Comparison of ENCODE assay signal across 8 cellular contexts in the genomic region with DNA sequence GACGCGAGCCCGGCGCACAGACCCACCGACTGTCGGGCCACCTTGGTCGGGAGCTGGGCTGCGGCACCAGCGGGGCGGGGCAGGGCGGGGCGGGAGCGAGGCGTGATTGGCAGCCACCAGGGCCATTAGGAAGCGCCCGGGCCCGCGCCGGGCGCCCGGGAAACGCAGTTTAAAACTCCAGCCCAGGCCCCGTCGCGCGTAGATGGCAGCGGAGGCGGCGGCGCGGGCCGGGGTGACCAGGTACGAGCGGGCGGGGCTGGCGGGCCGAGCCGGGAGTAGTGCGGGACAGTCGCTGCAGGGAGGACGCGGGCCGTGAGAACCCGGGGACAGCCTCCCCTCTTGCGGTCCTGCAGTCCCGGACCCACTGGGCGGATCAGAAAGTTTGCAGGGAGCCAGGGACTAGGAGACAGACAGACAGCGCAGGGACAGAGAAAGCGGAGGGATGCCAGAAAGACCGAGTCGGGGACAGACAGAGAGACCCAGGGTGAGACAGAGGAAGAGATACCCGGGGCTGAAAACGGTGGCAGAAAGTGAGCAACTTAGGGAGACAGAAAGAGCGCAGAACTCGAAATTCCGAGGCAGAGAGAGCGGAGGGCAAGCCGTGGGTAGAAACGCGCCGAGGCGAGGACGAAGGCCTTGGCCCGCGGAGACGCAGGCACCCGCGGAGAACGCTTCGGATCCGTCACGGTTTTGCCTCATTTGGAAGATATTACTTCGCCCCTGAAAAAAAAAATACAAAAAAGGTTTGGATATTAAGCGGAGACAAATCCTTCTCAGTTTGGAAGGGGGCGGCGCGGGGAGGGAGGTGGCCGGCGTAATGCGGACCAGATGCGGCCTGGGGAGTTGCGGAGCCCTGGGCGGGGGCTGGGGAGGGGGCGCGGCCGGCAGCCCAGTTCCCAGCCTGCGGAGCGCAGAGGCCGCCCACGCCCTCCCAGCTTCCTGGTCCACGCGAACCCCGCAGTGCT. TPM values are rescaled to one million over a fixed set of nuclear protein-coding genes. Genes with fewer than 3 reads are reported as not detected.
A peak's percentile ranks its signal among the peaks of the same experiment; 100 is the strongest.
DNase-seq lines count a peak whose midpoint lies in the region; ATAC-seq, FAIRE-seq and TF ChIP-seq lines count a peak whose summit lies in the region.

A gene (plus strand): TSS at position 199 of the 965 bp plus-strand sequence. CDS start 17,175 bp downstream, outside the sequence.

- H3K27me3 ChIP-seq in esophagus (ENCODE audit: control insufficient read depth in 1 of 2, insufficient read depth in 2 of 2, low read length in 2 of 2) (peaks cover 6 to 39% of the 10 kb centered on the region in 2 donors), neural cell (ENCODE audit: insufficient read depth, low read depth, low read length) (peaks cover 100% of the 10 kb centered on the region)

- H3K79me2 ChIP-seq in neural cell (replicated peaks; ENCODE audit: insufficient read depth, low read length): no peaks in the 10 kb centered on the region

- intact Hi-C loops in Calu3 (cut with micrococcal nuclease; ENCODE audit: unreplicated experiment): loop anchor here (2.0 kb wide), 1 partner anchor 35 kb away; no protein-coding TSS in a partner anchor

- H3K27ac ChIP-seq in esophagus (ENCODE audit: low read depth in 2 of 2, low read length in 1 of 2) (no peak within 1 kb of the TSS), neural cell (ENCODE audit: low read length) (no peak within 1 kb of the TSS)

- no peak within 1 kb of the TSS for H3K9ac ChIP-seq in neural cell (ENCODE audit: low read length)

- WGBS in esophagus, 2 donors: 2 to 4% methylated on average over 73 to 93 of the region's 93 CpGs

- H3K27me3 Mint-ChIP-seq in Calu3 (ENCODE audit: unreplicated experiment): peaks cover 60% of the 10 kb centered on the region

- no peaks in the 10 kb centered on the region for H4K20me1 ChIP-seq in neural cell (ENCODE audit: insufficient read depth)

- CTCF ChIA-PET in Calu3 (lab: Charles Lee): interaction anchor here (0.6 kb wide), 1 partner anchor 330 kb away, joined by 3 read pairs; no protein-coding TSS in a partner anchor

- H3K36me3 ChIP-seq in esophagus (ENCODE audit: control insufficient read depth in 2 of 2, insufficient read depth in 2 of 2, low read length in 1 of 2): no peaks in the 10 kb centered on the region
- H3K36me3 ChIP-seq in neural cell (ENCODE audit: insufficient read depth, low read length): no peaks in the 10 kb centered on the region

- TF ChIP-seq RAD21 in neural cell (conservative IDR thresholded peaks at IDR 0.05): no peak

- H3K27ac Mint-ChIP-seq in Calu3 (ENCODE audit: unreplicated experiment): peak within 1 kb of the TSS; percentile 42

- no peak for TF ChIP-seq CTCF in Calu3 (IDR thresholded peaks at IDR 0.05; ENCODE audit: unreplicated experiment)
- TF ChIP-seq CTCF in neural cell (IDR thresholded peaks at IDR 0.05; ENCODE audit: poor library complexity, severe bottlenecking): no peak

- H3K4me2 ChIP-seq in neural cell (ENCODE audit: low read length): no peak within 1 kb of the TSS

- FAIRE-seq in HTR-8/SVneo (lab: Jason Lieb, UNC): no peak

- no peak for TF ChIP-seq EP300 in neural cell (conservative IDR thresholded peaks at IDR 0.05; ENCODE audit: poor library complexity, severe bottlenecking)

- DNase-seq in Calu3 (peak; percentile 72), HTR-8/SVneo (ENCODE audit: insufficient read length, low spot score) (peak; percentile 82), T1000 (lab: John Stamatoyannopoulos, UW) (peak; percentile 14), GOT3 (lab: John Stamatoyannopoulos, UW) (no peak)

- no peaks in the 10 kb centered on the region for H3K9me3 ChIP-seq in esophagus (ENCODE audit: control insufficient read depth in 2 of 2, insufficient read depth in 1 of 2, low read depth in 1 of 2, low read length in 1 of 2)
- no peaks in the 10 kb centered on the region for H3K9me3 ChIP-seq in neural cell (ENCODE audit: low read length)

- H3K4me3 ChIP-seq in esophagus (ENCODE audit: low read depth in 1 of 2, low read length in 2 of 2) (peak within 1 kb of the TSS; percentile 27 to 50), neural cell (ENCODE audit: low read length) (peak within 1 kb of the TSS; percentile 3)

- no TSS peak for BruUV-seq in Calu3 (replicated peaks; lab: Mats Ljungman, UMichigan)

- peaks cover 23% of the 10 kb centered on the region for H3K4me1 Mint-ChIP-seq in Calu3 (ENCODE audit: low read depth, unreplicated experiment)

- no peaks in the 10 kb centered on the region for H3K9me2 ChIP-seq in neural cell (ENCODE audit: insufficient read depth, low read length)

- H3F3A ChIP-seq in neural cell (ENCODE audit: insufficient read depth, low read length, poor library complexity, severe bottlenecking): no peaks in the 10 kb centered on the region

- peaks cover 5 to 16% of the 10 kb centered on the region in 2 donors for H3K4me1 ChIP-seq in esophagus (ENCODE audit: control insufficient read depth in 2 of 2, insufficient read depth in 2 of 2, low read length in 1 of 2)

- ATAC-seq in GM19463 (IDR thresholded peaks at IDR 0.05; ENCODE audit: unreplicated experiment): no peak
- no peak for ATAC-seq in GM21723 (IDR thresholded peaks at IDR 0.05; ENCODE audit: unreplicated experiment)

- peak within 1 kb of the TSS; percentile 71 for H3K4me3 Mint-ChIP-seq in Calu3 (ENCODE audit: low read depth, unreplicated experiment)

- H2AFZ ChIP-seq in neural cell (ENCODE audit: low read depth, low read length): no peak within 1 kb of the TSS

- no peaks in the 10 kb centered on the region for H3K9me3 Mint-ChIP-seq in Calu3 (ENCODE audit: low read depth, unreplicated experiment)

- H3K36me3 Mint-ChIP-seq in Calu3 (ENCODE audit: insufficient read depth, unreplicated experiment): peaks cover 14% of the 10 kb centered on the region

TF ChIP-seq in neural cell, 6 proteins besides CTCF, POLR2A, EP300 and RAD21:
- TF ChIP-seq, protein P1, sequence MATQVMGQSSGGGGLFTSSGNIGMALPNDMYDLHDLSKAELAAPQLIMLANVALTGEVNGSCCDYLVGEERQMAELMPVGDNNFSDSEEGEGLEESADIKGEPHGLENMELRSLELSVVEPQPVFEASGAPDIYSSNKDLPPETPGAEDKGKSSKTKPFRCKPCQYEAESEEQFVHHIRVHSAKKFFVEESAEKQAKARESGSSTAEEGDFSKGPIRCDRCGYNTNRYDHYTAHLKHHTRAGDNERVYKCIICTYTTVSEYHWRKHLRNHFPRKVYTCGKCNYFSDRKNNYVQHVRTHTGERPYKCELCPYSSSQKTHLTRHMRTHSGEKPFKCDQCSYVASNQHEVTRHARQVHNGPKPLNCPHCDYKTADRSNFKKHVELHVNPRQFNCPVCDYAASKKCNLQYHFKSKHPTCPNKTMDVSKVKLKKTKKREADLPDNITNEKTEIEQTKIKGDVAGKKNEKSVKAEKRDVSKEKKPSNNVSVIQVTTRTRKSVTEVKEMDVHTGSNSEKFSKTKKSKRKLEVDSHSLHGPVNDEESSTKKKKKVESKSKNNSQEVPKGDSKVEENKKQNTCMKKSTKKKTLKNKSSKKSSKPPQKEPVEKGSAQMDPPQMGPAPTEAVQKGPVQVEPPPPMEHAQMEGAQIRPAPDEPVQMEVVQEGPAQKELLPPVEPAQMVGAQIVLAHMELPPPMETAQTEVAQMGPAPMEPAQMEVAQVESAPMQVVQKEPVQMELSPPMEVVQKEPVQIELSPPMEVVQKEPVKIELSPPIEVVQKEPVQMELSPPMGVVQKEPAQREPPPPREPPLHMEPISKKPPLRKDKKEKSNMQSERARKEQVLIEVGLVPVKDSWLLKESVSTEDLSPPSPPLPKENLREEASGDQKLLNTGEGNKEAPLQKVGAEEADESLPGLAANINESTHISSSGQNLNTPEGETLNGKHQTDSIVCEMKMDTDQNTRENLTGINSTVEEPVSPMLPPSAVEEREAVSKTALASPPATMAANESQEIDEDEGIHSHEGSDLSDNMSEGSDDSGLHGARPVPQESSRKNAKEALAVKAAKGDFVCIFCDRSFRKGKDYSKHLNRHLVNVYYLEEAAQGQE (IDR thresholded peaks at IDR 0.05; ENCODE audit: borderline replicate concordance): no peak
- TF ChIP-seq EZH2 (IDR thresholded peaks at IDR 0.05; ENCODE audit: borderline replicate concordance, insufficient read depth, low read length, poor library complexity, severe bottlenecking) (peak; percentile 100), SMC3 (conservative IDR thresholded peaks at IDR 0.05; ENCODE audit: poor library complexity) (no peak)
TF ChIP-seq in neural cell: peak in this region for 1.

RNA-seq across cellular contexts. Expression of the gene that starts here (rescaled TPM):
- total RNA-seq in Calu3 (2022): 0.88 and 2.3 TPM in 2 replicates
- under 1 TPM in 1 of 2 donors, not detected in 1; 0.01 TPM for polyA plus RNA-seq in esophagus
- 0.28 TPM in 1 of 2 replicates, not detected in the other for polyA plus RNA-seq in neural cell
- polyA minus RNA-seq in neural cell: not detected in 2 replicates
